Comparison of ENCODE assay signal across 13 cellular contexts in the genomic region with DNA sequence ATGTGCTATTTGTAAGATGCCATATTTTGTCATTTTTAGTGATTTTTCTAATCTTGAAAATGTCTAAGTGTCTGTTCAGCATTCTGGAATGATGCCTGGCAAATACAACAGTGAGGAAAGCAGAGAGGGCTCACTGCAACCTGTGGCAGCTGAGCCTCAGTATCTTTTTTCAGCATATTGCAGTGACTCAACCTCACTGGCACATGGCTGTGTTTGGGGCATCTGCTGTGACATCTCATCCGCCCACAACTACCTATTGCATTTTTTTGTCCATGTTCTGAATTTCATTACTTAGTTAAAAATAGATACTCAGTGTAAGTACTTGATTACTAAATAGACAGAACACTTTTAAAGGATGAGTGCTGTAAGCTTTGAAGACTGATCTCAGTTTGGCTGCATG. TPM values are rescaled to one million over a fixed set of nuclear protein-coding genes. Genes with fewer than 3 reads are reported as not detected.
A peak's percentile ranks its signal among the peaks of the same experiment; 100 is the strongest.
DNase-seq lines count a peak whose midpoint lies in the region; ATAC-seq, FAIRE-seq and TF ChIP-seq lines count a peak whose summit lies in the region.
"Had no signal": no experiment of that assay in that cellular context is flagged by ENCODE, and none has a peak within 500 bp of the region (broad histone marks: within the 10 kb centered on the region; RNA-seq: fewer than 3 reads in every experiment).

No MANE protein-coding gene starts in this region.

- TF ChIP-seq CTCF in HEK293 (tag by site-specific recombination; IDR thresholded peaks at IDR 0.05): no peak
- TF ChIP-seq CTCF in psoas muscle (IDR thresholded peaks at IDR 0.05): no peak
- TF ChIP-seq CTCF in brain microvascular endothelial cell (IDR thresholded peaks at IDR 0.05; ENCODE audit: low read depth, low read length, missing control alignments): no peak

- CTCF ChIA-PET in HEK293 (lab: Yijun Ruan, JAX): no interaction called here

- peak overlapping the region; percentile 56 to 94 for H3K4me3 Mint-ChIP-seq in activated T-cell treated with anti-CD3 and anti-CD28 coated beads, Interleukin-2, amount 50 U/mL, for 72 hours
- no peak overlapping the region for H3K4me3 Mint-ChIP-seq in T-helper 17 cell

- no peaks in the 10 kb centered on the region for H3K27me3 Mint-ChIP-seq in activated T-cell treated with anti-CD3 and anti-CD28 coated beads, Interleukin-2, amount 50 U/mL, for 72 hours (ENCODE audit: low read depth)
- H3K27me3 Mint-ChIP-seq in T-helper 17 cell: no peaks in the 10 kb centered on the region

- H3K4me1 Mint-ChIP-seq in activated T-cell treated with anti-CD3 and anti-CD28 coated beads, Interleukin-2, amount 50 U/mL, for 72 hours (ENCODE audit: low read depth): peaks cover 87% of the 10 kb centered on the region
- peaks cover 31% of the 10 kb centered on the region for H3K4me1 Mint-ChIP-seq in T-helper 17 cell

- POLR2A ChIA-PET in HEK293 (lab: Yijun Ruan, JAX): interaction anchor here (0.6 kb wide), 1 partner anchor 97 kb away, joined by 8 read pairs; no protein-coding TSS in a partner anchor

- H3K36me3 Mint-ChIP-seq in activated T-cell treated with anti-CD3 and anti-CD28 coated beads, Interleukin-2, amount 50 U/mL, for 72 hours (ENCODE audit: insufficient read depth in 2 of 2): peaks cover 29 to 33% of the 10 kb centered on the region in 2 donors
- peaks cover 2% of the 10 kb centered on the region for H3K36me3 Mint-ChIP-seq in T-helper 17 cell (ENCODE audit: low read depth)

- 24 to 47% (median 31%) methylated on average over 1 of the region's 1 CpG for WGBS in psoas muscle, 3 donors
- 86 to 90% (median 88%) methylated on average over 1 of the region's 1 CpG for WGBS in small intestine, 3 donors

- peak; percentile 71 to 73 for ATAC-seq in activated T-cell treated with anti-CD3 and anti-CD28 coated beads, Interleukin-2, amount 50 U/mL, for 72 hours (replicated peaks in 1 of 2)
- ATAC-seq in psoas muscle: peak; percentile 96 to 98 (median 97)
- no peak for ATAC-seq in GM21723 (IDR thresholded peaks at IDR 0.05; ENCODE audit: unreplicated experiment)
- no peak for ATAC-seq in T-helper 17 cell
- ATAC-seq: body of pancreas, sciatic nerve had no signal

- in situ Hi-C loops in brain microvascular endothelial cell (cut with HindIII; ENCODE audit: low pct_ligation_motif_present, low sequenced_read_pairs): no loop called here

- H3K9me3 Mint-ChIP-seq in activated T-cell treated with anti-CD3 and anti-CD28 coated beads, Interleukin-2, amount 50 U/mL, for 72 hours: peaks cover 1 to 2% of the 10 kb centered on the region in 2 donors

- H3K27ac Mint-ChIP-seq in activated T-cell treated with anti-CD3 and anti-CD28 coated beads, Interleukin-2, amount 50 U/mL, for 72 hours: peak overlapping the region; percentile 100
- H3K27ac Mint-ChIP-seq in T-helper 17 cell: no peak overlapping the region

- 0 out of 22 replicates have a peak overlapping the region, but pooled peaks of 1 of the 11 experiments have one; percentile 28 for H3K9ac ChIP-seq in BLaER1 treated with 17β-estradiol and CSF1 and Interleukin-3, amounts not matched to agents 10 nM and 100 nM
- H3K9ac ChIP-seq: KMS-11 had no signal

- H3K9me3 ChIP-seq in BLaER1 treated with 17β-estradiol and CSF1 and Interleukin-3, amounts not matched to agents 10 nM and 100 nM (replicated peaks in 1 of 11): peaks cover 0 to 10% (median 0%) of the 10 kb centered on the region in 11 experiments; a peak in 4 of 22 replicates
- no peaks in the 10 kb centered on the region for H3K9me3 ChIP-seq in HEK293 (ENCODE audit: control insufficient read depth, insufficient read depth, low read depth, low read length)
- H3K9me3 ChIP-seq in psoas muscle: no peaks in the 10 kb centered on the region
- no peaks in the 10 kb centered on the region for H3K9me3 ChIP-seq in small intestine (ENCODE audit: control insufficient read depth, low read depth)
- H3K9me3 ChIP-seq in T-helper 17 cell (ENCODE audit: control insufficient read depth, low read length, poor library complexity, severe bottlenecking): no peaks in the 10 kb centered on the region
- H3K9me3 ChIP-seq: body of pancreas had no signal

- H3K27me3 ChIP-seq in BLaER1 treated with 17β-estradiol and CSF1 and Interleukin-3, amounts not matched to agents 10 nM and 100 nM: no peaks in the 10 kb centered on the region
- H3K27me3 ChIP-seq in psoas muscle (ENCODE audit: insufficient read depth in 3 of 3, low read length in 2 of 3) (no peaks in the 10 kb centered on the region), small intestine (ENCODE audit: control insufficient read depth in 2 of 2, insufficient read depth in 2 of 2, low read length in 2 of 2) (no peaks in the 10 kb centered on the region), brain microvascular endothelial cell (replicated peaks) (no peaks in the 10 kb centered on the region)
- H3K27me3 ChIP-seq: body of pancreas had no signal

- H3K36me3 ChIP-seq in BLaER1 treated with 17β-estradiol and CSF1 and Interleukin-3, amounts not matched to agents 10 nM and 100 nM: peaks cover 29 to 79% (median 45%) of the 10 kb centered on the region in 11 experiments
- H3K36me3 ChIP-seq in HEK293 (ENCODE audit: control insufficient read depth in 2 of 2, insufficient read depth in 1 of 2, low read length in 2 of 2): peaks cover 0 to 26% of the 10 kb centered on the region in 2 experiments
- peaks cover 0 to 17% of the 10 kb centered on the region in 2 donors for H3K36me3 ChIP-seq in psoas muscle (ENCODE audit: insufficient read depth in 1 of 2, low read depth in 1 of 2)
- H3K36me3 ChIP-seq in small intestine (ENCODE audit: control insufficient read depth in 2 of 2, insufficient read depth in 2 of 2, low read length in 2 of 2): peaks cover 0 to 2% of the 10 kb centered on the region in 2 donors
- no peaks in the 10 kb centered on the region for H3K36me3 ChIP-seq in brain microvascular endothelial cell (replicated peaks)
- H3K36me3 ChIP-seq: WERI-Rb-1 had no signal

- H3K27ac ChIP-seq in BLaER1 treated with 17β-estradiol and CSF1 and Interleukin-3, amounts not matched to agents 10 nM and 100 nM: peak overlapping the region in 4 of 11 experiments; percentile 10 to 42 (median 28); a peak in 5 of 22 replicates
- no peak overlapping the region for H3K27ac ChIP-seq in HEK293 (ENCODE audit: extremely low read depth, low read depth, low read length)
- H3K27ac ChIP-seq in psoas muscle: peak overlapping the region; percentile 74
- no peak overlapping the region for H3K27ac ChIP-seq in small intestine (ENCODE audit: low read depth in 1 of 2, low read length in 1 of 2)
- no peak overlapping the region for H3K27ac ChIP-seq in brain microvascular endothelial cell
- H3K27ac ChIP-seq: body of pancreas, epithelial cell of prostate, KMS-11, WERI-Rb-1 had no signal

- peaks cover 16 to 80% (median 36%) of the 10 kb centered on the region in 10 experiments for H3K4me1 ChIP-seq in BLaER1 treated with 17β-estradiol and CSF1 and Interleukin-3, amounts not matched to agents 10 nM and 100 nM
- H3K4me1 ChIP-seq in HEK293 (ENCODE audit: control insufficient read depth, insufficient read depth, low read length) (no peaks in the 10 kb centered on the region), psoas muscle (peaks cover 45% of the 10 kb centered on the region), small intestine (ENCODE audit: control insufficient read depth in 2 of 2, insufficient read depth in 1 of 2, low read depth in 1 of 2, low read length in 1 of 2) (no peaks in the 10 kb centered on the region)
- H3K4me1 ChIP-seq: body of pancreas had no signal

- no peak overlapping the region for H3K4me3 ChIP-seq in BLaER1 treated with 17β-estradiol and CSF1 and Interleukin-3, amounts not matched to agents 10 nM and 100 nM
- H3K4me3 ChIP-seq in HEK293 (ENCODE audit: low read depth, low read length): no peak overlapping the region
- no peak overlapping the region for H3K4me3 ChIP-seq in psoas muscle
- H3K4me3 ChIP-seq in small intestine (ENCODE audit: low read depth in 1 of 2, low read length in 2 of 2): no peak overlapping the region
- no peak overlapping the region for H3K4me3 ChIP-seq in brain microvascular endothelial cell (ENCODE audit: low read depth, low read length)
- H3K4me3 ChIP-seq: body of pancreas had no signal

- DNase-seq in activated T-cell treated with anti-CD3 and anti-CD28 coated beads, Interleukin-2, amount 50 U/mL, for 72 hours: peak; percentile 29 to 56
- DNase-seq in psoas muscle (peak; percentile 38 to 68), small intestine (no peak), brain microvascular endothelial cell (no peak), T-helper 17 cell (no peak)
- DNase-seq: body of pancreas, WERI-Rb-1 had no signal

- no peak for FAIRE-seq in small intestine (lab: Jason Lieb, UNC)

- intact Hi-C loops in psoas muscle (cut with DNase I): no loop called here

- H3K4me2 ChIP-seq in BLaER1 treated with 17β-estradiol and CSF1 and Interleukin-3, amounts not matched to agents 10 nM and 100 nM: peak overlapping the region in 7 of 11 experiments; percentile 17 to 68 (median 50); a peak in 11 of 22 replicates
- H3K4me2 ChIP-seq: KMS-11 had no signal

- no peaks in the 10 kb centered on the region; a peak in 1 of 22 replicates for H4K20me1 ChIP-seq in BLaER1 treated with 17β-estradiol and CSF1 and Interleukin-3, amounts not matched to agents 10 nM and 100 nM

TF ChIP-seq in HEK293, 187 proteins besides CTCF, POLR2A, EP300 and RAD21 (continues in another document):
- TF ChIP-seq SCRT1 (tag by site-specific recombination; IDR thresholded peaks at IDR 0.05; ENCODE audit: borderline replicate concordance): 0 out of 2 replicates have a peak, but pooled peaks have one; percentile 26

RNA-seq across cellular contexts. Expression of a gene that starts 10.7 kb away (rescaled TPM):
- 10 to 100 TPM; 96.6 to 97.2 TPM for total RNA-seq in activated T-cell treated with anti-CD3 and anti-CD28 coated beads, Interleukin-2, amount 50 U/mL, for 72 hours
- total RNA-seq in psoas muscle (10 to 100 TPM; 48.2 to 74.5 (median 57.2) TPM), T-helper 17 cell (10 to 100 TPM; 44.8 to 46.0 TPM)
- polyA plus RNA-seq in psoas muscle (10 to 100 TPM; 34.2 to 72.4 (median 40.6) TPM), small intestine (10 to 100 TPM; 19.5 to 22.4 (median 20.6) TPM)

RNA-seq across cellular contexts. Expression of a gene that starts 11.0 kb away (rescaled TPM):
- 10 to 100 TPM in 1 of 2 donors, 1 to 10 TPM in 1; 5.8 to 11.5 TPM for total RNA-seq in activated T-cell treated with anti-CD3 and anti-CD28 coated beads, Interleukin-2, amount 50 U/mL, for 72 hours
- total RNA-seq in psoas muscle (1 to 10 TPM; 3.5 to 4.4 (median 3.8) TPM), T-helper 17 cell (1 to 10 TPM; 7.0 to 8.2 TPM)
- polyA plus RNA-seq in psoas muscle (1 to 10 TPM; 4.1 to 7.3 (median 4.6) TPM), small intestine (10 to 100 TPM; 19.8 to 72.0 (median 37.3) TPM)

Comparison
In these comparisons a context has a peak if more than half of its experiments do, and no peak if none do; other contexts are left out.
1. ATAC-seq: peak in activated T-cell treated with anti-CD3 and anti-CD28 coated beads, Interleukin-2, amount 50 U/mL, for 72 hours (2 of 2) and psoas muscle (4 of 4); none in GM21723 (single experiment) and T-helper 17 cell (single experiment).
2. DNase-seq: peak in activated T-cell treated with anti-CD3 and anti-CD28 coated beads, Interleukin-2, amount 50 U/mL, for 72 hours (2 of 2) and psoas muscle (2 of 2); none in small intestine (single experiment), brain microvascular endothelial cell (single experiment) and T-helper 17 cell (0 of 3).